22 cellular contexts compared by ENCODE assay signal in genomic region chr13:99694251-99694650, GRCh38.
"Had no signal": no experiment of that assay in that cellular context is flagged by ENCODE, and none has a peak within 500 bp of the region (broad histone marks: within the 10 kb centered on the region; RNA-seq: fewer than 3 reads in every experiment).

No MANE protein-coding gene starts in this region.

- H3K4me3 Mint-ChIP-seq: natural killer cell treated with Interleukin-12 subunit alpha and Interleukin-12 subunit beta and Interleukin-15 and Interleukin-18, amount 100 ng/mL, for 72 hours had no signal

- H2AFZ ChIP-seq: hepatocyte had no signal

- H3K4me1 ChIP-seq: lower lobe of right lung had no signal

- H3K27me3 Mint-ChIP-seq: natural killer cell treated with Interleukin-12 subunit alpha and Interleukin-12 subunit beta and Interleukin-15 and Interleukin-18, amount 100 ng/mL, for 72 hours had no signal

- H3K79me2 ChIP-seq: hepatocyte had no signal

- H3K4me3 ChIP-seq: hepatocyte, lower lobe of right lung, thyroid gland had no signal

- H3K36me3 ChIP-seq: lower lobe of right lung, thyroid gland had no signal

- H3K27ac Mint-ChIP-seq: natural killer cell treated with Interleukin-12 subunit alpha and Interleukin-12 subunit beta and Interleukin-15 and Interleukin-18, amount 100 ng/mL, for 72 hours had no signal

- H3K4me2 ChIP-seq: hepatocyte had no signal

- H3K9me3 Mint-ChIP-seq: natural killer cell treated with Interleukin-12 subunit alpha and Interleukin-12 subunit beta and Interleukin-15 and Interleukin-18, amount 100 ng/mL, for 72 hours had no signal

- H3K27ac ChIP-seq: hepatocyte, lower lobe of right lung, thyroid gland had no signal

- DNase-seq: activated CD4-positive, alpha-beta T cell treated with anti-CD3 and anti-CD28 coated beads, Interleukin-2, amount 50 U/mL, for 1 hour; activated CD4-positive, CD25-positive, alpha-beta regulatory T cell; activated CD8-positive, alpha-beta memory T cell treated with anti-CD3 and anti-CD28 coated beads for 24 hours; activated CD8-positive, alpha-beta memory T cell treated with anti-CD3 and anti-CD28 coated beads, Interleukin-2, amount 50 U/mL, for 48 hours; activated effector memory CD4-positive, alpha-beta T cell treated with Interleukin-2 at 50 U/mL for 16 hours; activated naive CD4-positive, alpha-beta T cell treated with anti-CD3 and anti-CD28 coated beads, Interleukin-2, amount 50 U/mL, for 16 hours; activated T-cell treated with anti-CD3 and anti-CD28 coated beads, Interleukin-2, amount 50 U/mL, for 48 hours; aorta; cerebellar nuclear complex; effector CD4-positive, alpha-beta T cell; islet precursor cell; lower lobe of right lung; nucleus accumbens; stimulated activated CD4-positive, alpha-beta T cell treated with anti-CD3 and anti-CD28 coated beads, Interleukin-12 subunit alpha, Interleukin-12 subunit beta, amount 100 ng/mL, for 4 hours; stimulated activated CD4-positive, alpha-beta T cell treated with anti-CD3 and anti-CD28 coated beads, Interleukin-1b, Interleukin-23, amount 100 ng/mL, for 48 hours; stimulated activated CD8-positive, alpha-beta memory T cell treated with anti-CD3 and anti-CD28 coated beads, Interleukin-4, amount 100 ng/mL, for 48 hours; stimulated activated naive CD4-positive, alpha-beta T cell treated with Interleukin-2 at 50 U/mL for 16 hours; T-helper 1 cell; T-helper 9 cell; thyroid gland had no signal

- H3K36me3 Mint-ChIP-seq: natural killer cell treated with Interleukin-12 subunit alpha and Interleukin-12 subunit beta and Interleukin-15 and Interleukin-18, amount 100 ng/mL, for 72 hours had no signal

- H3K27me3 ChIP-seq: thyroid gland had no signal

- H3K9me3 ChIP-seq: lower lobe of right lung, thyroid gland had no signal
